In genomic region chr4:162422312-162422711, GRCh38 we compare ENCODE assay signal across 27 cellular contexts.
A peak's percentile ranks its signal among the peaks of the same experiment; 100 is the strongest.
DNase-seq lines count a peak whose midpoint lies in the region; ATAC-seq, FAIRE-seq and TF ChIP-seq lines count a peak whose summit lies in the region.
"Had no signal": no experiment of that assay in that cellular context is flagged by ENCODE, and none has a peak within 500 bp of the region (broad histone marks: within the 10 kb centered on the region; RNA-seq: fewer than 3 reads in every experiment).

No MANE protein-coding gene starts in this region.

- WGBS in hepatocyte (ENCODE audit: low lambda C conversion rate, missing lambda C conversion rate) = 59% methylated on average over 4 of the region's 4 CpGs
- WGBS in pancreas, 2 donors = 67 to 76% methylated on average over 4 of the region's 4 CpGs

- H3K27ac ChIP-seq in 22Rv1 = peak overlapping the region; percentile 30; the same call in 1 of the 2 replicates
- H3K27ac ChIP-seq in hepatocyte = no peak overlapping the region
- H3K27ac ChIP-seq in pancreas = no peak overlapping the region
- H3K27ac ChIP-seq: A549; BLaER1 treated with 17β-estradiol and CSF1 and Interleukin-3, amounts not matched to agents 10 nM and 100 nM had no signal

- peak; percentile 49 for FAIRE-seq in pancreas (lab: Jason Lieb, UNC)
- FAIRE-seq: A549, GM12891, GM18507, H54 had no signal

- no peaks in the 10 kb centered on the region for H3K9me2 ChIP-seq in hepatocyte (replicated peaks; ENCODE audit: insufficient read depth)

- H3K4me3 ChIP-seq in hepatocyte (no peak overlapping the region), pancreas (no peak overlapping the region)
- H3K4me3 ChIP-seq: A549; BLaER1 treated with 17β-estradiol and CSF1 and Interleukin-3, amounts not matched to agents 10 nM and 100 nM; HAP-1 had no signal

- H3K36me3 ChIP-seq in hepatocyte (replicated peaks; ENCODE audit: insufficient read depth, low read depth) (no peaks in the 10 kb centered on the region), pancreas (no peaks in the 10 kb centered on the region)
- H3K36me3 ChIP-seq: BE2C; BLaER1 treated with 17β-estradiol and CSF1 and Interleukin-3, amounts not matched to agents 10 nM and 100 nM; HAP-1 had no signal

- DNase-seq in LoVo (ENCODE audit: low spot score) = peak; percentile 63
- DNase-seq in hepatocyte (ENCODE audit: low spot score) = peak; percentile 23
- DNase-seq in pancreas = no peak
- no peak for DNase-seq in T-helper 1 cell
- no peak for DNase-seq in head of caudate nucleus
- DNase-seq: 8988T; ACHN; AML-193; BE2C; Calu3; CD4-positive, alpha-beta T cell; CD8-positive, alpha-beta memory T cell; COR-L47; DMS53; DMS79 treated with DMSO at 0.1 percent for 48 hours; GF-D8; GOT3; HFFc6 had no signal

- intact Hi-C loops in pancreas (cut with DNase I) = no loop called here
- intact Hi-C loops in head of caudate nucleus (cut with DNase I) = no loop called here

- ATAC-seq in pancreas = no peak
- ATAC-seq in HG03442 (IDR thresholded peaks at IDR 0.05; ENCODE audit: unreplicated experiment) = no peak
- no peak for ATAC-seq in GM18909 (IDR thresholded peaks at IDR 0.05; ENCODE audit: poor library complexity, unreplicated experiment)
- ATAC-seq: A549 had no signal

- no peaks in the 10 kb centered on the region for H3K79me2 ChIP-seq in hepatocyte

- H3K4me2 ChIP-seq in hepatocyte = no peak overlapping the region
- H3K4me2 ChIP-seq: A549; BLaER1 treated with 17β-estradiol and CSF1 and Interleukin-3, amounts not matched to agents 10 nM and 100 nM had no signal

- TF ChIP-seq CTCF in 22Rv1 (IDR thresholded peaks at IDR 0.05) (no peak), hepatocyte (IDR thresholded peaks at IDR 0.05; ENCODE audit: poor library complexity) (no peak), pancreas (IDR thresholded peaks at IDR 0.05) (no peak)

- H3K27me3 ChIP-seq in hepatocyte (no peaks in the 10 kb centered on the region), pancreas (no peaks in the 10 kb centered on the region)
- H3K27me3 ChIP-seq: BE2C; BLaER1 treated with 17β-estradiol and CSF1 and Interleukin-3, amounts not matched to agents 10 nM and 100 nM had no signal

- H3K9me3 ChIP-seq in hepatocyte (ENCODE audit: low read depth) = no peaks in the 10 kb centered on the region
- H3K9me3 ChIP-seq in pancreas = no peaks in the 10 kb centered on the region
- H3K9me3 ChIP-seq: A549; BE2C; BLaER1 treated with 17β-estradiol and CSF1 and Interleukin-3, amounts not matched to agents 10 nM and 100 nM; HAP-1 had no signal

- no peaks in the 10 kb centered on the region for H4K20me1 ChIP-seq in hepatocyte (ENCODE audit: insufficient read depth, poor library complexity, severe bottlenecking)
- H4K20me1 ChIP-seq: BLaER1 treated with 17β-estradiol and CSF1 and Interleukin-3, amounts not matched to agents 10 nM and 100 nM had no signal

- no peak overlapping the region for H2AFZ ChIP-seq in hepatocyte

- H3K4me1 ChIP-seq in hepatocyte (ENCODE audit: insufficient read depth) (no peaks in the 10 kb centered on the region), pancreas (no peaks in the 10 kb centered on the region)
- H3K4me1 ChIP-seq: A549; BE2C; BLaER1 treated with 17β-estradiol and CSF1 and Interleukin-3, amounts not matched to agents 10 nM and 100 nM; HAP-1 had no signal

Comparison
In these comparisons a context has a peak if more than half of its experiments do, and no peak if none do; other contexts are left out.
1. DNase-seq: peak in LoVo (single experiment) and hepatocyte (single experiment); none in pancreas (0 of 6), T-helper 1 cell (0 of 5) and head of caudate nucleus (0 of 42).